ENCODE assay signal across 22 cellular contexts in genomic region chr18:49001587-49001986, GRCh38. TPM values are rescaled to one million over a fixed set of nuclear protein-coding genes. Genes with fewer than 3 reads are reported as not detected.
DNase-seq lines count a peak whose midpoint lies in the region; ATAC-seq and TF ChIP-seq lines count a peak whose summit lies in the region.
"Had no signal": no experiment of that assay in that cellular context is flagged by ENCODE, and none has a peak within 500 bp of the region (broad histone marks: within the 10 kb centered on the region; RNA-seq: fewer than 3 reads in every experiment).

No MANE protein-coding gene starts in this region.

- TF ChIP-seq CTCF in IMR-90 (conservative IDR thresholded peaks at IDR 0.05; ENCODE audit: low read depth, low read length) (no peak), mesothelial cell of epicardium (IDR thresholded peaks at IDR 0.05; ENCODE audit: unreplicated experiment) (no peak), MM.1S (IDR thresholded peaks at IDR 0.05; ENCODE audit: low read length) (no peak)

- H3K27me3 ChIP-seq in IMR-90 (ENCODE audit: control insufficient read depth, insufficient read depth, low read length) (no peaks in the 10 kb centered on the region; the same call in 1 of the 2 replicates), MM.1S (replicated peaks; ENCODE audit: insufficient read depth, low read length) (no peaks in the 10 kb centered on the region)
- H3K27me3 ChIP-seq: MG63 had no signal

- H4K8ac ChIP-seq in IMR-90 (ENCODE audit: low read depth in 2 of 2, low read length in 2 of 2) = no peak overlapping the region

- no peak overlapping the region for H3K4ac ChIP-seq in IMR-90 (ENCODE audit: low read depth, low read length)

- H4K20me1 ChIP-seq in IMR-90 (ENCODE audit: insufficient read depth, low read length) (no peaks in the 10 kb centered on the region; the same call in 1 of the 2 replicates), MM.1S (ENCODE audit: insufficient read depth, low read length) (no peaks in the 10 kb centered on the region)

- peak overlapping the region; percentile 9; the same call in 1 of the 2 replicates for H2BK120ac ChIP-seq in IMR-90 (ENCODE audit: low read depth, low read length)

- no peak overlapping the region for H3K56ac ChIP-seq in IMR-90 (ENCODE audit: extremely low read depth, insufficient read depth, low read length)

- H2AFZ ChIP-seq in IMR-90 (replicated peaks; ENCODE audit: low read length, poor library complexity) (peak overlapping the region; percentile 51), MM.1S (ENCODE audit: low read length) (no peak overlapping the region)
- H2AFZ ChIP-seq: GM23338, PC-9 had no signal

- no peak overlapping the region for H3K14ac ChIP-seq in IMR-90 (replicated peaks; ENCODE audit: low read depth, low read length)

- H2AK5ac ChIP-seq in IMR-90 (ENCODE audit: low read depth, low read length) = peak overlapping the region; percentile 33

- no peak overlapping the region for H2AK9ac ChIP-seq in IMR-90 (replicated peaks; ENCODE audit: low read depth, low read length, poor library complexity)

- no peak overlapping the region for H4K5ac ChIP-seq in IMR-90 (ENCODE audit: low read depth, low read length)

- H3K9me1 ChIP-seq in IMR-90 (ENCODE audit: insufficient read depth, low read length) = peaks cover 14% of the 10 kb centered on the region; the same call in 1 of the 2 replicates

- H4K91ac ChIP-seq in IMR-90 (ENCODE audit: insufficient read depth, low read depth, low read length) = peak overlapping the region; percentile 44; the same call in 1 of the 2 replicates

- H2BK5ac ChIP-seq in IMR-90 (ENCODE audit: low read depth, low read length, poor library complexity, severe bottlenecking) = no peak overlapping the region

- peaks cover 0 to 14% of the 10 kb centered on the region in 2 experiments; a peak in 1 of 4 replicates for H3K79me1 ChIP-seq in IMR-90 (ENCODE audit: low read depth in 1 of 2, low read length in 2 of 2)

- H3K9ac ChIP-seq in IMR-90 (ENCODE audit: low read depth, low read length) (no peak overlapping the region), MM.1S (ENCODE audit: low read length) (no peak overlapping the region)

- no peak for TF ChIP-seq RAD21 in IMR-90 (IDR thresholded peaks at IDR 0.05; ENCODE audit: low read length)

- DNase-seq in IMR-90 (no peak), mesothelial cell of epicardium (ENCODE audit: low spot score in 2 of 2, unreplicated experiment in 2 of 2) (no peak), MM.1S (no peak), hippocampal formation (lab: John Stamatoyannopoulos, UW) (no peak)
- DNase-seq in stimulated activated effector memory CD8-positive, alpha-beta T cell treated with anti-CD3 and anti-CD28 coated beads, Interleukin-12 subunit alpha, Interleukin-12 subunit beta, amount 100 ng/mL, for 72 hours (ENCODE audit: low spot score in 2 of 2) = no peak
- DNase-seq: C1 segment of cervical spinal cord; CD4-positive, alpha-beta memory T cell; COR-L47; DMS53; HCEC 1CT; KBM-7; MG63; NCI-H1694 treated with DMSO at 0.1 percent for 48 hours; NCI-H2081; NCI-H2227 treated with DMSO at 0.1 percent for 48 hours; NCI-H526 treated with DMSO at 0.1 percent for 48 hours; PC-9; Right ventricle myocardium superior had no signal

- no TSS peak for BruUV-seq in IMR-90 (replicated peaks; lab: Mats Ljungman, UMichigan)

- in situ Hi-C loops in IMR-90 (cut with MboI; ENCODE audit: low sequenced_read_pairs) = no loop called here

- WGBS in IMR-90 (ENCODE audit: extremely low coverage in 2 of 2, insufficient read length in 1 of 2), 2 experiments = no CpG with 5 or more reads among the region's 4 CpGs

- H3K18ac ChIP-seq in IMR-90 (ENCODE audit: low read depth, low read length) = no peak overlapping the region

- H3K4me2 ChIP-seq in IMR-90 (ENCODE audit: low read depth, low read length) (no peak overlapping the region), MM.1S (ENCODE audit: low read depth, low read length) (no peak overlapping the region)
- H3K4me2 ChIP-seq: GM23338, PC-9 had no signal

- peak overlapping the region; percentile 45; the same call in 1 of the 3 replicates for H2BK15ac ChIP-seq in IMR-90 (ENCODE audit: low read depth, low read length)

- no peaks in the 10 kb centered on the region for H3K36me3 Mint-ChIP-seq in dendritic cell treated with granulocyte-macrophage colony-stimulating factor and Interleukin-4, amounts not matched to agents 40 ng/mL and 50 ng/mL, for 4 days (ENCODE audit: low read depth)
- no peaks in the 10 kb centered on the region for H3K36me3 Mint-ChIP-seq in mesothelial cell of epicardium
- no peaks in the 10 kb centered on the region for H3K36me3 Mint-ChIP-seq in stimulated activated effector memory CD8-positive, alpha-beta T cell treated with anti-CD3 and anti-CD28 coated beads, Interleukin-12 subunit alpha, Interleukin-12 subunit beta, amount 100 ng/mL, for 72 hours
- H3K36me3 Mint-ChIP-seq: CD4-positive, alpha-beta memory T cell had no signal

- H3K36me3 ChIP-seq in IMR-90 (ENCODE audit: control insufficient read depth, insufficient read depth, low read length) (no peaks in the 10 kb centered on the region), MM.1S (replicated peaks; ENCODE audit: insufficient read depth, low read length) (no peaks in the 10 kb centered on the region)
- H3K36me3 ChIP-seq: MG63 had no signal

- no peaks in the 10 kb centered on the region for H3K9me2 ChIP-seq in MM.1S (replicated peaks; ENCODE audit: insufficient read depth, low read length)

- TF ChIP-seq POLR2A in IMR-90 (IDR thresholded peaks at IDR 0.05; ENCODE audit: low read depth, low read length) = no peak

- H2BK20ac ChIP-seq in IMR-90 (ENCODE audit: low read depth, low read length) = no peak overlapping the region

- peaks cover 11% of the 10 kb centered on the region for H3K27me3 Mint-ChIP-seq in dendritic cell treated with granulocyte-macrophage colony-stimulating factor and Interleukin-4, amounts not matched to agents 40 ng/mL and 50 ng/mL, for 4 days
- H3K27me3 Mint-ChIP-seq in mesothelial cell of epicardium (ENCODE audit: low read depth) = no peaks in the 10 kb centered on the region
- H3K27me3 Mint-ChIP-seq: CD4-positive, alpha-beta memory T cell had no signal

- H3K9me3 ChIP-seq in IMR-90 (ENCODE audit: control insufficient read depth, insufficient read depth, low read length) = no peaks in the 10 kb centered on the region
- no peaks in the 10 kb centered on the region for H3K9me3 ChIP-seq in MM.1S (replicated peaks; ENCODE audit: insufficient read depth, low read length)
- H3K9me3 ChIP-seq: MG63 had no signal

- intact Hi-C loops in IMR-90 (cut with micrococcal nuclease) = no loop called here
- intact Hi-C loops in dendritic cell treated with granulocyte-macrophage colony-stimulating factor and Interleukin-4, amounts not matched to agents 40 ng/mL and 50 ng/mL, for 4 days (cut with micrococcal nuclease) = no loop called here

- H3K9me3 Mint-ChIP-seq in dendritic cell treated with granulocyte-macrophage colony-stimulating factor and Interleukin-4, amounts not matched to agents 40 ng/mL and 50 ng/mL, for 4 days = no peaks in the 10 kb centered on the region
- no peaks in the 10 kb centered on the region for H3K9me3 Mint-ChIP-seq in mesothelial cell of epicardium
- no peaks in the 10 kb centered on the region for H3K9me3 Mint-ChIP-seq in stimulated activated effector memory CD8-positive, alpha-beta T cell treated with anti-CD3 and anti-CD28 coated beads, Interleukin-12 subunit alpha, Interleukin-12 subunit beta, amount 100 ng/mL, for 72 hours
- H3K9me3 Mint-ChIP-seq: CD4-positive, alpha-beta memory T cell; GM23338 had no signal

- peak overlapping the region; percentile 62 for H3K27ac Mint-ChIP-seq in dendritic cell treated with granulocyte-macrophage colony-stimulating factor and Interleukin-4, amounts not matched to agents 40 ng/mL and 50 ng/mL, for 4 days
- peak overlapping the region; percentile 30 for H3K27ac Mint-ChIP-seq in mesothelial cell of epicardium
- peak overlapping the region; percentile 68 for H3K27ac Mint-ChIP-seq in stimulated activated effector memory CD8-positive, alpha-beta T cell treated with anti-CD3 and anti-CD28 coated beads, Interleukin-12 subunit alpha, Interleukin-12 subunit beta, amount 100 ng/mL, for 72 hours
- H3K27ac Mint-ChIP-seq: GM23338 had no signal

- dilution Hi-C loops in IMR-90 (cut with HindIII; ENCODE audit: low sequenced_read_pairs, unreplicated experiment) = no loop called here

- CTCF ChIA-PET in IMR-90 (lab: Yijun Ruan, JAX) = no interaction called here

- no peak overlapping the region for H3K27ac ChIP-seq in IMR-90 (ENCODE audit: insufficient read depth, low read length)
- no peak overlapping the region for H3K27ac ChIP-seq in MM.1S (ENCODE audit: low read length)
- H3K27ac ChIP-seq: HL-60, PC-9 had no signal

- ATAC-seq in IMR-90 (ENCODE audit: low read depth) = no peak
- ATAC-seq in stimulated activated effector memory CD8-positive, alpha-beta T cell treated with anti-CD3 and anti-CD28 coated beads, Interleukin-12 subunit alpha, Interleukin-12 subunit beta, amount 100 ng/mL, for 72 hours = no peak
- ATAC-seq in HG02678 (IDR thresholded peaks at IDR 0.05; ENCODE audit: unreplicated experiment) = no peak
- ATAC-seq: GM23338 had no signal

- POLR2A ChIA-PET in IMR-90 (lab: Charles Lee; ENCODE audit: unreplicated experiment) = no interaction called here

- H3K4me3 ChIP-seq in IMR-90 (ENCODE audit: insufficient read depth, low read depth, low read length) (no peak overlapping the region), MM.1S (ENCODE audit: low read length) (no peak overlapping the region)
- H3K4me3 ChIP-seq: GM23338, MG63, PC-9 had no signal

- H3K79me2 ChIP-seq in MM.1S (ENCODE audit: low read length) = no peaks in the 10 kb centered on the region

- H3K4me1 Mint-ChIP-seq in dendritic cell treated with granulocyte-macrophage colony-stimulating factor and Interleukin-4, amounts not matched to agents 40 ng/mL and 50 ng/mL, for 4 days (ENCODE audit: low read depth) = peaks cover 42% of the 10 kb centered on the region
- peaks cover 27% of the 10 kb centered on the region for H3K4me1 Mint-ChIP-seq in mesothelial cell of epicardium
- H3K4me1 Mint-ChIP-seq in stimulated activated effector memory CD8-positive, alpha-beta T cell treated with anti-CD3 and anti-CD28 coated beads, Interleukin-12 subunit alpha, Interleukin-12 subunit beta, amount 100 ng/mL, for 72 hours = peaks cover 16% of the 10 kb centered on the region

- H3K4me3 Mint-ChIP-seq in dendritic cell treated with granulocyte-macrophage colony-stimulating factor and Interleukin-4, amounts not matched to agents 40 ng/mL and 50 ng/mL, for 4 days = no peak overlapping the region
- H3K4me3 Mint-ChIP-seq in mesothelial cell of epicardium = no peak overlapping the region
- H3K4me3 Mint-ChIP-seq in stimulated activated effector memory CD8-positive, alpha-beta T cell treated with anti-CD3 and anti-CD28 coated beads, Interleukin-12 subunit alpha, Interleukin-12 subunit beta, amount 100 ng/mL, for 72 hours = no peak overlapping the region
- H3K4me3 Mint-ChIP-seq: CD4-positive, alpha-beta memory T cell; GM23338 had no signal

- no peaks in the 10 kb centered on the region for H3F3A ChIP-seq in MM.1S (ENCODE audit: insufficient read depth, low read length)

- H3K23ac ChIP-seq in IMR-90 (ENCODE audit: low read depth, low read length) = no peak overlapping the region

- H3K4me1 ChIP-seq in IMR-90 (ENCODE audit: control insufficient read depth, insufficient read depth, low read length) = peaks cover 22% of the 10 kb centered on the region
- H3K4me1 ChIP-seq in MM.1S (ENCODE audit: low read length) = no peaks in the 10 kb centered on the region

RNA-seq across cellular contexts. Expression of gene SMAD7, which starts 50.8 kb away (rescaled TPM):
- total RNA-seq in IMR-90 (2012; rRNA removed) (13.3 and 15.8 TPM in 2 replicates), mesothelial cell of epicardium (75.5 to 77.6 TPM (median 76.8 TPM) in 3 replicates)
- polyA plus RNA-seq in IMR-90 (2012; rRNA removed) = 17.6 and 17.9 TPM in 2 replicates
- 8.3 and 14.6 TPM in 2 replicates for polyA plus RNA-seq in IMR-90 (2012; cell fraction: cytosol; rRNA removed)
- 22.6 and 22.9 TPM in 2 replicates for polyA plus RNA-seq in IMR-90 (2012; cell fraction: nucleus; rRNA removed; ENCODE audit: low replicate concordance)
